In the genomic region with DNA sequence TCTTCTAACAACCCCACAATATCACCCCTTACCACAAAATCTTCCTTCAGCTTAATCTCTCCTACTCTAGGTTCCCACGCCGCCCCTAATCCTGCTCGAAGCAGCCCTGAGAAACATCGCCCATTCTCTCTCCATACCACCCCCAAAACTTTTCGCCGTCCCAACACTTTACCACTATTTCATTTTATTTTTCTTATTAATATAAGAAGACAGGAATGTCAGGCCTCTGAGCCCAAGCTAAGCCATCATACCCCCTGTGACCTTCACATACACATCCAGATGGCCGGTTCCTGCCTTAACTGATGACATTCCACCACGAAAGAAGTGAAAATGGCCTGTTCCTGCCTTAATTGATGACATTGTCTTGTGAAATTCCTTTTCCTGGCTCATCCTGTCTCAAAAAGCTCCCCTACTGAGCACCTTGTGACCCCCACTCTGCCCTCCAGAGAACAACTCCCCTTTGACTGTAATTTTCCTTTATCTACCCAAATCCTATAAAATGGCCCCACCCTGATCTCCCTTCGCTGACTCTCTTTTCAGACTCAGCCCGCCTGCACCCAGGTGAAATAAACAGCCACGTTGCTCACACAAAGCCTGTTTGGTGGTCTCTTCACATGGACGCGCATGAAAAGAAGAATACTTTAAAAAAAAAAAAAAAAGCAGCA, we compare ENCODE assay signal across 13 cellular contexts. TPM values are rescaled to one million over a fixed set of nuclear protein-coding genes. Genes with fewer than 3 reads are reported as not detected.
"Had no signal": no experiment of that assay in that cellular context is flagged by ENCODE, and none has a peak within 500 bp of the region (broad histone marks: within the 10 kb centered on the region; RNA-seq: fewer than 3 reads in every experiment).

No MANE protein-coding gene starts in this region.

RNA-seq across cellular contexts. Expression of gene WFDC3, which starts 26.9 kb away (rescaled TPM):
- total RNA-seq: activated T-cell treated with anti-CD3 and anti-CD28 coated beads, Interleukin-2, amount 50 U/mL, for 4 hours; activated T-helper 17 cell treated with anti-CD3 and anti-CD28 coated beads, Interleukin-2, amount 50 U/mL, for 72 hours; bronchial epithelial cell; gastrocnemius medialis; T-helper 1 cell treated with Interleukin-12 subunit alpha and Interleukin-12 subunit beta and Interleukin-4 antibody, amounts not matched to agents 30 ng/mL and 1 ng/mL, for 36 hours had no signal

RNA-seq across cellular contexts. Expression of gene SPINT4, which starts 42.6 kb away (rescaled TPM):
- total RNA-seq: activated CD8-positive, alpha-beta T cell treated with anti-CD3 and anti-CD28 coated beads for 36 hours; activated T-cell treated with anti-CD3 and anti-CD28 coated beads, Interleukin-2, amount 50 U/mL, for 4 hours; activated T-helper 17 cell treated with anti-CD3 and anti-CD28 coated beads, Interleukin-2, amount 50 U/mL, for 72 hours; astrocyte; bronchial epithelial cell; cardiac septum; cerebellum; dorsolateral prefrontal cortex; esophagus muscularis mucosa; foreskin keratinocyte; gastrocnemius medialis; T-helper 1 cell treated with Interleukin-12 subunit alpha and Interleukin-12 subunit beta and Interleukin-4 antibody, amounts not matched to agents 30 ng/mL and 1 ng/mL, for 36 hours had no signal
- polyA plus RNA-seq: adipose tissue, foreskin keratinocyte had no signal

RNA-seq across cellular contexts. Expression of gene WFDC10B, which starts 59.9 kb away (rescaled TPM):
- total RNA-seq: activated CD8-positive, alpha-beta T cell treated with anti-CD3 and anti-CD28 coated beads for 36 hours; activated T-cell treated with anti-CD3 and anti-CD28 coated beads, Interleukin-2, amount 50 U/mL, for 4 hours; activated T-helper 17 cell treated with anti-CD3 and anti-CD28 coated beads, Interleukin-2, amount 50 U/mL, for 72 hours; astrocyte; bronchial epithelial cell; cardiac septum; cerebellum; foreskin keratinocyte; gastrocnemius medialis; T-helper 1 cell treated with Interleukin-12 subunit alpha and Interleukin-12 subunit beta and Interleukin-4 antibody, amounts not matched to agents 30 ng/mL and 1 ng/mL, for 36 hours had no signal
- polyA plus RNA-seq: adipose tissue, foreskin keratinocyte had no signal
